In genomic region chr18:23471486-23471885, GRCh38 we compare ENCODE assay signal across 23 cellular contexts. TPM values are rescaled to one million over a fixed set of nuclear protein-coding genes. Genes with fewer than 3 reads are reported as not detected.
DNase-seq lines count a peak whose midpoint lies in the region; ATAC-seq, FAIRE-seq and TF ChIP-seq lines count a peak whose summit lies in the region.
"Had no signal": no experiment of that assay in that cellular context is flagged by ENCODE, and none has a peak within 500 bp of the region (broad histone marks: within the 10 kb centered on the region; RNA-seq: fewer than 3 reads in every experiment).

No MANE protein-coding gene starts in this region.

- no peak overlapping the region for H2BK12ac ChIP-seq in mesenchymal stem cell (ENCODE audit: low read length in 2 of 2)

- CTCF ChIA-PET in RWPE1 (lab: Yijun Ruan, JAX), result no interaction called here

- no peak overlapping the region for H3K14ac ChIP-seq in mesenchymal stem cell (ENCODE audit: low read length in 2 of 2)

- FAIRE-seq in frontal cortex (lab: Jason Lieb, UNC), result no peak
- FAIRE-seq: A204.1, D721Med, G401.6, GM12891, GM19239 had no signal

- POLR2A ChIA-PET in RWPE1 (lab: Yijun Ruan, JAX; ENCODE audit: low non-redundant PET), result no interaction called here

- no peak overlapping the region for H4K91ac ChIP-seq in mesenchymal stem cell (ENCODE audit: low read length)

- no peak overlapping the region for H3K4me3 ChIP-seq in mesenchymal stem cell (ENCODE audit: insufficient read depth in 1 of 2, low read depth in 1 of 2, low read length in 2 of 2)
- H3K4me3 ChIP-seq: BLaER1 treated with 17β-estradiol and CSF1 and Interleukin-3, amounts not matched to agents 10 nM and 100 nM had no signal

- H2AK5ac ChIP-seq in mesenchymal stem cell (ENCODE audit: low read length, severe bottlenecking), result no peak overlapping the region

- no peak overlapping the region for H3K4ac ChIP-seq in mesenchymal stem cell (ENCODE audit: low read depth in 1 of 2, low read length in 2 of 2)

- H4K8ac ChIP-seq in mesenchymal stem cell (ENCODE audit: low read length), result peak overlapping the region; percentile 23

- TF ChIP-seq CTCF in RWPE1 (conservative IDR thresholded peaks at IDR 0.05; ENCODE audit: low read depth), result no peak

- H3K27ac ChIP-seq in RWPE1 (peak overlapping the region; percentile 20; the same call in 1 of the 2 replicates), mesenchymal stem cell (ENCODE audit: low read length, poor library complexity, severe bottlenecking) (no peak overlapping the region)
- H3K27ac ChIP-seq: C4-2B had no signal

- DNase-seq in RWPE1 (ENCODE audit: low spot score) (no peak), mesenchymal stem cell (no peak), putamen (ENCODE audit: low spot score) (peak; percentile 24), NCI-H345 treated with DMSO at 0.1 percent for 48 hours (lab: John Stamatoyannopoulos, UW; ENCODE audit: unreplicated experiment) (no peak), SW480 (ENCODE audit: low spot score) (no peak), frontal cortex (ENCODE audit: low spot score in 2 of 2) (no peak)
- DNase-seq: 8988T; ACHN; Caco-2; Calu3; CD4-positive, alpha-beta T cell; CD8-positive, alpha-beta T cell; DMS79 treated with DMSO at 0.1 percent for 48 hours; GF-D8 had no signal

- H2BK120ac ChIP-seq in mesenchymal stem cell (ENCODE audit: low read depth, low read length), result no peak overlapping the region

- no peak overlapping the region for H3K18ac ChIP-seq in mesenchymal stem cell (ENCODE audit: low read depth in 1 of 2, low read length in 2 of 2)

- H2BK15ac ChIP-seq in mesenchymal stem cell (ENCODE audit: low read depth, poor library complexity, severe bottlenecking), result no peak overlapping the region

- H3K4me2 ChIP-seq in mesenchymal stem cell (ENCODE audit: low read length, poor library complexity, severe bottlenecking), result no peak overlapping the region
- H3K4me2 ChIP-seq: BLaER1 treated with 17β-estradiol and CSF1 and Interleukin-3, amounts not matched to agents 10 nM and 100 nM had no signal

- no peaks in the 10 kb centered on the region for H3K9me3 ChIP-seq in mesenchymal stem cell (ENCODE audit: control insufficient read depth, low read length)
- H3K9me3 ChIP-seq: BLaER1 treated with 17β-estradiol and CSF1 and Interleukin-3, amounts not matched to agents 10 nM and 100 nM; Caco-2 had no signal

- H3K4me1 ChIP-seq in mesenchymal stem cell (ENCODE audit: control insufficient read depth, insufficient read depth, low read depth, low read length), result no peaks in the 10 kb centered on the region
- H3K4me1 ChIP-seq: Caco-2 had no signal

- H3K36me3 ChIP-seq in mesenchymal stem cell (ENCODE audit: control insufficient read depth in 1 of 2, insufficient read depth in 2 of 2, low read depth in 1 of 2, low read length in 2 of 2), result peaks cover 38 to 94% of the 10 kb centered on the region in 2 experiments

- ATAC-seq in esophagus mucosa (peak; percentile 7), HG03378 (IDR thresholded peaks at IDR 0.05; ENCODE audit: unreplicated experiment) (no peak)
- ATAC-seq: CD8-positive, alpha-beta T cell had no signal

- H3K79me1 ChIP-seq in mesenchymal stem cell (replicated peaks; ENCODE audit: low read length, poor library complexity, severe bottlenecking), result peaks cover 25% of the 10 kb centered on the region

- no peak overlapping the region for H3K9ac ChIP-seq in mesenchymal stem cell (ENCODE audit: low read length)
- H3K9ac ChIP-seq: BLaER1 treated with 17β-estradiol and CSF1 and Interleukin-3, amounts not matched to agents 10 nM and 100 nM had no signal

- 96% methylated on average over 6 of the region's 6 CpGs for WGBS in mesenchymal stem cell

- H3K23ac ChIP-seq in mesenchymal stem cell (ENCODE audit: low read length in 2 of 2), result no peak overlapping the region

- no peaks in the 10 kb centered on the region for H3K27me3 ChIP-seq in mesenchymal stem cell (ENCODE audit: control insufficient read depth in 1 of 2, insufficient read depth in 1 of 2, low read length in 2 of 2)
- H3K27me3 ChIP-seq: BLaER1 treated with 17β-estradiol and CSF1 and Interleukin-3, amounts not matched to agents 10 nM and 100 nM had no signal

- no peak overlapping the region for H2AFZ ChIP-seq in mesenchymal stem cell (ENCODE audit: low read depth, low read length)

- H2BK5ac ChIP-seq in mesenchymal stem cell (ENCODE audit: low read depth, low read length, poor library complexity, severe bottlenecking), result no peak overlapping the region

RNA-seq across cellular contexts. Expression of gene RIOK3, which starts 18.4 kb away (rescaled TPM):
- total RNA-seq in esophagus mucosa (119 TPM), frontal cortex (66.0 TPM)
- 60.4 TPM for polyA plus RNA-seq in mesenchymal stem cell (2013, experiment 1 of 2)
- 58.3 TPM for polyA plus RNA-seq in mesenchymal stem cell (2013, experiment 2 of 2)

RNA-seq across cellular contexts. Expression of gene RMC1, which starts 31.8 kb away (rescaled TPM):
- total RNA-seq in esophagus mucosa, result 17.4 TPM
- polyA plus RNA-seq in mesenchymal stem cell (2013, experiment 1 of 2), result 24.8 TPM
- 24.4 TPM for polyA plus RNA-seq in mesenchymal stem cell (2013, experiment 2 of 2)
- 44.8 TPM for total RNA-seq in frontal cortex
